In genomic region chr17:7589204-7589868, GRCh38 we compare ENCODE assay signal across 8 cellular contexts. TPM values are rescaled to one million over a fixed set of nuclear protein-coding genes. Genes with fewer than 3 reads are reported as not detected.
DNase-seq lines count a peak whose midpoint lies in the region; ATAC-seq and TF ChIP-seq lines count a peak whose summit lies in the region.

No MANE protein-coding gene starts in this region.

- H3K27ac ChIP-seq in mesodermal cell (ENCODE audit: low read depth, low read length, severe bottlenecking), result peak overlapping the region; percentile 7

- no peak overlapping the region for H3K4me3 Mint-ChIP-seq in CD14-positive monocyte
- H3K4me3 Mint-ChIP-seq in activated T-cell treated with anti-CD3 and anti-CD28 coated beads, Interleukin-2, amount 50 U/mL, for 24 hours, result no peak overlapping the region

- H3K4me1 Mint-ChIP-seq in CD14-positive monocyte, result peaks cover 33% of the 10 kb centered on the region
- H3K4me1 Mint-ChIP-seq in activated T-cell treated with anti-CD3 and anti-CD28 coated beads, Interleukin-2, amount 50 U/mL, for 24 hours (ENCODE audit: low read depth), result peaks cover 19% of the 10 kb centered on the region

- 62 to 64% methylated on average over 55 to 56 of the region's 56 CpGs for WGBS in mesodermal cell (ENCODE audit: insufficient coverage in 2 of 2), 2 experiments

- no peaks in the 10 kb centered on the region for H3K9me3 ChIP-seq in mesodermal cell (ENCODE audit: control insufficient read depth, low read length)

- H3K36me3 ChIP-seq in mesodermal cell (ENCODE audit: control insufficient read depth, insufficient read depth, low read length), result peaks cover 70% of the 10 kb centered on the region

- peak overlapping the region; percentile 21 for H3K4me3 ChIP-seq in epithelial cell of proximal tubule (ENCODE audit: low read depth, low read length)
- H3K4me3 ChIP-seq in mesodermal cell (ENCODE audit: extremely low read depth, insufficient read depth, low read length, poor library complexity, severe bottlenecking), result no peak overlapping the region

- DNase-seq in CD14-positive monocyte (ENCODE audit: low spot score) (peak; percentile 84), NCI-H2171 (lab: John Stamatoyannopoulos, UW) (peak; percentile 67), epithelial cell of proximal tubule (ENCODE audit: low read depth) (no peak)
- DNase-seq in activated T-cell treated with anti-CD3 and anti-CD28 coated beads, Interleukin-2, amount 50 U/mL, for 24 hours, result peak; percentile 82
- peak; percentile 38 to 42 (median 41) for DNase-seq in stimulated activated CD4-positive, alpha-beta T cell treated with anti-CD3 and anti-CD28 coated beads, TNF-alpha, amount 100 ng/mL, for 48 hours (ENCODE audit: low read depth in 3 of 3)

- H3K27ac Mint-ChIP-seq in CD14-positive monocyte, result peak overlapping the region in 2 of 7 donors; percentile 15 to 25
- H3K27ac Mint-ChIP-seq in activated T-cell treated with anti-CD3 and anti-CD28 coated beads, Interleukin-2, amount 50 U/mL, for 24 hours, result no peak overlapping the region

- peaks cover 59 to 75% of the 10 kb centered on the region in 2 donors for H3K36me3 Mint-ChIP-seq in CD14-positive monocyte
- H3K36me3 Mint-ChIP-seq in activated T-cell treated with anti-CD3 and anti-CD28 coated beads, Interleukin-2, amount 50 U/mL, for 24 hours (ENCODE audit: low read depth), result peaks cover 89% of the 10 kb centered on the region

- intact Hi-C loops in CD14-positive monocyte (cut with micrococcal nuclease), result loop anchor here (2.0 to 5.0 kb wide), 3 partner anchors 17 to 87 kb away; no protein-coding TSS in a partner anchor

- ATAC-seq in HG02610 (IDR thresholded peaks at IDR 0.05; ENCODE audit: unreplicated experiment), result no peak
- ATAC-seq in GM21381 (IDR thresholded peaks at IDR 0.05; ENCODE audit: unreplicated experiment), result no peak

- H3K4me1 ChIP-seq in mesodermal cell (ENCODE audit: control insufficient read depth, insufficient read depth, low read length, poor library complexity, severe bottlenecking), result peaks cover 42% of the 10 kb centered on the region

- peaks cover 0 to 2% (median 0%) of the 10 kb centered on the region in 3 donors for H3K27me3 Mint-ChIP-seq in CD14-positive monocyte (ENCODE audit: low read depth in 3 of 3)
- H3K27me3 Mint-ChIP-seq in activated T-cell treated with anti-CD3 and anti-CD28 coated beads, Interleukin-2, amount 50 U/mL, for 24 hours, result no peaks in the 10 kb centered on the region

- peaks cover 0 to 2% (median 0%) of the 10 kb centered on the region in 7 donors for H3K9me3 Mint-ChIP-seq in CD14-positive monocyte
- H3K9me3 Mint-ChIP-seq in activated T-cell treated with anti-CD3 and anti-CD28 coated beads, Interleukin-2, amount 50 U/mL, for 24 hours, result no peaks in the 10 kb centered on the region

- TF ChIP-seq CTCF in CD14-positive monocyte (IDR thresholded peaks at IDR 0.05) (peak; percentile 88), epithelial cell of proximal tubule (conservative IDR thresholded peaks at IDR 0.05; ENCODE audit: low read depth, low read length) (peak; percentile 73)

RNA-seq across cellular contexts. Expression of gene SOX15, which starts 0.6 kb away (rescaled TPM):
- 1 to 10 TPM in 1 of 2 donors, under 1 TPM in 1; 0.86 to 1.2 TPM for polyA plus RNA-seq in CD14-positive monocyte
- total RNA-seq in epithelial cell of proximal tubule, result 18.7 and 19.0 TPM in 2 replicates
- polyA plus RNA-seq in mesodermal cell (2013, experiment 1 of 2), result not detected
- polyA plus RNA-seq in mesodermal cell (2013, experiment 2 of 2), result 0.61 TPM

RNA-seq across cellular contexts. Expression of gene MPDU1, which starts 5.7 kb away (rescaled TPM):
- 100 to 1,000 TPM; 103 to 107 TPM for polyA plus RNA-seq in CD14-positive monocyte
- 236 and 272 TPM in 2 replicates for total RNA-seq in epithelial cell of proximal tubule
- polyA plus RNA-seq in mesodermal cell (2013, experiment 1 of 2), result 43.3 TPM
- polyA plus RNA-seq in mesodermal cell (2013, experiment 2 of 2), result 44.5 TPM

RNA-seq across cellular contexts. Expression of gene CD68, which starts 9.9 kb away (rescaled TPM):
- polyA plus RNA-seq in CD14-positive monocyte, result 100 to 1,000 TPM; 642 to 884 TPM
- 10.7 and 16.7 TPM in 2 replicates for total RNA-seq in epithelial cell of proximal tubule
- polyA plus RNA-seq in mesodermal cell (2013, experiment 1 of 2), result 5.8 TPM
- 4.1 TPM for polyA plus RNA-seq in mesodermal cell (2013, experiment 2 of 2)

RNA-seq across cellular contexts. Expression of gene FXR2, which starts 25.4 kb away (rescaled TPM):
- 1 to 10 TPM; 6.2 to 9.2 TPM for polyA plus RNA-seq in CD14-positive monocyte
- 49.9 and 53.6 TPM in 2 replicates for total RNA-seq in epithelial cell of proximal tubule
- 41.8 TPM for polyA plus RNA-seq in mesodermal cell (2013, experiment 1 of 2)
- 35.2 TPM for polyA plus RNA-seq in mesodermal cell (2013, experiment 2 of 2)

RNA-seq across cellular contexts. Expression of gene SENP3, which starts 27.6 kb away (rescaled TPM):
- 1 to 10 TPM; 2.9 to 5.6 TPM for polyA plus RNA-seq in CD14-positive monocyte
- total RNA-seq in epithelial cell of proximal tubule, result 62.9 and 113 TPM in 2 replicates
- polyA plus RNA-seq in mesodermal cell (2013, experiment 1 of 2), result 53.6 TPM
- polyA plus RNA-seq in mesodermal cell (2013, experiment 2 of 2), result 65.0 TPM
